Comparison of ENCODE assay signal across 1 cellular context in genomic region chr9:135908334-135909204, GRCh38.
A peak's percentile ranks its signal among the peaks of the same experiment; 100 is the strongest.
TF ChIP-seq lines count a peak whose summit lies in the region.

No MANE protein-coding gene starts in this region.

TF ChIP-seq in K562, 482 proteins besides CTCF, POLR2A, EP300 and RAD21 (continued from another document and continues in another):
- TF ChIP-seq EP400 (IDR thresholded peaks at IDR 0.05) (peak; percentile 26; the same call in 1 of the 2 replicates), MGA (IDR thresholded peaks at IDR 0.05) (peak; percentile 98), CHAMP1 (IDR thresholded peaks at IDR 0.05) (no peak), MLX (CRISPR knock-in tag; conservative IDR thresholded peaks at IDR 0.05) (0 out of 4 replicates have a peak, but pooled peaks of 1 of the 2 experiments have one; percentile 50), ZNF23 (CRISPR knock-in tag; IDR thresholded peaks at IDR 0.05) (no peak), PHTF2 (CRISPR knock-in tag; IDR thresholded peaks at IDR 0.05) (no peak), SREBF1 (IDR thresholded peaks at IDR 0.05; ENCODE audit: borderline replicate concordance, low read depth, low read length) (no peak), HOXB6 (CRISPR knock-in tag; IDR thresholded peaks at IDR 0.05; ENCODE audit: borderline replicate concordance) (no peak), POLR3A (IDR thresholded peaks at IDR 0.05; ENCODE audit: borderline replicate concordance, extremely low read depth, insufficient read depth, insufficient read length) (no peak), TFE3 (CRISPR knock-in tag; IDR thresholded peaks at IDR 0.05) (no peak), ZNF277 (CRISPR knock-in tag; IDR thresholded peaks at IDR 0.05; ENCODE audit: borderline replicate concordance) (no peak), ZNF780A (CRISPR knock-in tag; IDR thresholded peaks at IDR 0.05) (no peak), NR2C1 (IDR thresholded peaks at IDR 0.05) (peak; percentile 67), NR2C1 (tag; IDR thresholded peaks at IDR 0.05) (peak; percentile 73), TEAD4 (IDR thresholded peaks at IDR 0.05; ENCODE audit: low read length) (no peak), TEAD4 (CRISPR knock-in tag; IDR thresholded peaks at IDR 0.05; ENCODE audit: borderline replicate concordance) (no peak), NUFIP1 (IDR thresholded peaks at IDR 0.05; ENCODE audit: partially characterized antibody) (no peak), POLR2B (IDR thresholded peaks at IDR 0.05; ENCODE audit: low read depth, partially characterized antibody) (no peak), STAT5A (IDR thresholded peaks at IDR 0.05; ENCODE audit: borderline replicate concordance, low read length) (no peak)
- TF ChIP-seq, protein P1, sequence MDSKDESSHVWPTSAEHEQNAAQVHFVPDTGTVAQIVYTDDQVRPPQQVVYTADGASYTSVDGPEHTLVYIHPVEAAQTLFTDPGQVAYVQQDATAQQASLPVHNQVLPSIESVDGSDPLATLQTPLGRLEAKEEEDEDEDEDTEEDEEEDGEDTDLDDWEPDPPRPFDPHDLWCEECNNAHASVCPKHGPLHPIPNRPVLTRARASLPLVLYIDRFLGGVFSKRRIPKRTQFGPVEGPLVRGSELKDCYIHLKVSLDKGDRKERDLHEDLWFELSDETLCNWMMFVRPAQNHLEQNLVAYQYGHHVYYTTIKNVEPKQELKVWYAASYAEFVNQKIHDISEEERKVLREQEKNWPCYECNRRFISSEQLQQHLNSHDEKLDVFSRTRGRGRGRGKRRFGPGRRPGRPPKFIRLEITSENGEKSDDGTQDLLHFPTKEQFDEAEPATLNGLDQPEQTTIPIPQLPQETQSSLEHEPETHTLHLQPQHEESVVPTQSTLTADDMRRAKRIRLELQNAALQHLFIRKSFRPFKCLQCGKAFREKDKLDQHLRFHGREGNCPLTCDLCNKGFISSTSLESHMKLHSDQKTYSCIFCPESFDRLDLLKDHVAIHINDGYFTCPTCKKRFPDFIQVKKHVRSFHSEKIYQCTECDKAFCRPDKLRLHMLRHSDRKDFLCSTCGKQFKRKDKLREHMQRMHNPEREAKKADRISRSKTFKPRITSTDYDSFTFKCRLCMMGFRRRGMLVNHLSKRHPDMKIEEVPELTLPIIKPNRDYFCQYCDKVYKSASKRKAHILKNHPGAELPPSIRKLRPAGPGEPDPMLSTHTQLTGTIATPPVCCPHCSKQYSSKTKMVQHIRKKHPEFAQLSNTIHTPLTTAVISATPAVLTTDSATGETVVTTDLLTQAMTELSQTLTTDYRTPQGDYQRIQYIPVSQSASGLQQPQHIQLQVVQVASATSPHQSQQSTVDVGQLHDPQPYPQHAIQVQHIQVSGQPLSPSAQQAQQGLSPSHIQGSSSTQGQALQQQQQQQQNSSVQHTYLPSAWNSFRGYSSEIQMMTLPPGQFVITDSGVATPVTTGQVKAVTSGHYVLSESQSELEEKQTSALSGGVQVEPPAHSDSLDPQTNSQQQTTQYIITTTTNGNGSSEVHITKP (IDR thresholded peaks at IDR 0.05; ENCODE audit: partially characterized antibody), result no peak
- TF ChIP-seq, protein P2, sequence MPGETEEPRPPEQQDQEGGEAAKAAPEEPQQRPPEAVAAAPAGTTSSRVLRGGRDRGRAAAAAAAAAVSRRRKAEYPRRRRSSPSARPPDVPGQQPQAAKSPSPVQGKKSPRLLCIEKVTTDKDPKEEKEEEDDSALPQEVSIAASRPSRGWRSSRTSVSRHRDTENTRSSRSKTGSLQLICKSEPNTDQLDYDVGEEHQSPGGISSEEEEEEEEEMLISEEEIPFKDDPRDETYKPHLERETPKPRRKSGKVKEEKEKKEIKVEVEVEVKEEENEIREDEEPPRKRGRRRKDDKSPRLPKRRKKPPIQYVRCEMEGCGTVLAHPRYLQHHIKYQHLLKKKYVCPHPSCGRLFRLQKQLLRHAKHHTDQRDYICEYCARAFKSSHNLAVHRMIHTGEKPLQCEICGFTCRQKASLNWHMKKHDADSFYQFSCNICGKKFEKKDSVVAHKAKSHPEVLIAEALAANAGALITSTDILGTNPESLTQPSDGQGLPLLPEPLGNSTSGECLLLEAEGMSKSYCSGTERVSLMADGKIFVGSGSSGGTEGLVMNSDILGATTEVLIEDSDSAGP (CRISPR knock-in tag; IDR thresholded peaks at IDR 0.05), result no peak
- TF ChIP-seq, protein P3, sequence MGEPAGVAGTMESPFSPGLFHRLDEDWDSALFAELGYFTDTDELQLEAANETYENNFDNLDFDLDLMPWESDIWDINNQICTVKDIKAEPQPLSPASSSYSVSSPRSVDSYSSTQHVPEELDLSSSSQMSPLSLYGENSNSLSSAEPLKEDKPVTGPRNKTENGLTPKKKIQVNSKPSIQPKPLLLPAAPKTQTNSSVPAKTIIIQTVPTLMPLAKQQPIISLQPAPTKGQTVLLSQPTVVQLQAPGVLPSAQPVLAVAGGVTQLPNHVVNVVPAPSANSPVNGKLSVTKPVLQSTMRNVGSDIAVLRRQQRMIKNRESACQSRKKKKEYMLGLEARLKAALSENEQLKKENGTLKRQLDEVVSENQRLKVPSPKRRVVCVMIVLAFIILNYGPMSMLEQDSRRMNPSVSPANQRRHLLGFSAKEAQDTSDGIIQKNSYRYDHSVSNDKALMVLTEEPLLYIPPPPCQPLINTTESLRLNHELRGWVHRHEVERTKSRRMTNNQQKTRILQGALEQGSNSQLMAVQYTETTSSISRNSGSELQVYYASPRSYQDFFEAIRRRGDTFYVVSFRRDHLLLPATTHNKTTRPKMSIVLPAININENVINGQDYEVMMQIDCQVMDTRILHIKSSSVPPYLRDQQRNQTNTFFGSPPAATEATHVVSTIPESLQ (CRISPR knock-in tag; IDR thresholded peaks at IDR 0.05), result peak; percentile 76; the same call in 1 of the 2 replicates
- TF ChIP-seq, protein P4, sequence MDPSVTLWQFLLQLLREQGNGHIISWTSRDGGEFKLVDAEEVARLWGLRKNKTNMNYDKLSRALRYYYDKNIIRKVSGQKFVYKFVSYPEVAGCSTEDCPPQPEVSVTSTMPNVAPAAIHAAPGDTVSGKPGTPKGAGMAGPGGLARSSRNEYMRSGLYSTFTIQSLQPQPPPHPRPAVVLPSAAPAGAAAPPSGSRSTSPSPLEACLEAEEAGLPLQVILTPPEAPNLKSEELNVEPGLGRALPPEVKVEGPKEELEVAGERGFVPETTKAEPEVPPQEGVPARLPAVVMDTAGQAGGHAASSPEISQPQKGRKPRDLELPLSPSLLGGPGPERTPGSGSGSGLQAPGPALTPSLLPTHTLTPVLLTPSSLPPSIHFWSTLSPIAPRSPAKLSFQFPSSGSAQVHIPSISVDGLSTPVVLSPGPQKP (CRISPR knock-in tag; IDR thresholded peaks at IDR 0.05), result no peak
